10 cellular contexts compared by ENCODE assay signal in the genomic region with DNA sequence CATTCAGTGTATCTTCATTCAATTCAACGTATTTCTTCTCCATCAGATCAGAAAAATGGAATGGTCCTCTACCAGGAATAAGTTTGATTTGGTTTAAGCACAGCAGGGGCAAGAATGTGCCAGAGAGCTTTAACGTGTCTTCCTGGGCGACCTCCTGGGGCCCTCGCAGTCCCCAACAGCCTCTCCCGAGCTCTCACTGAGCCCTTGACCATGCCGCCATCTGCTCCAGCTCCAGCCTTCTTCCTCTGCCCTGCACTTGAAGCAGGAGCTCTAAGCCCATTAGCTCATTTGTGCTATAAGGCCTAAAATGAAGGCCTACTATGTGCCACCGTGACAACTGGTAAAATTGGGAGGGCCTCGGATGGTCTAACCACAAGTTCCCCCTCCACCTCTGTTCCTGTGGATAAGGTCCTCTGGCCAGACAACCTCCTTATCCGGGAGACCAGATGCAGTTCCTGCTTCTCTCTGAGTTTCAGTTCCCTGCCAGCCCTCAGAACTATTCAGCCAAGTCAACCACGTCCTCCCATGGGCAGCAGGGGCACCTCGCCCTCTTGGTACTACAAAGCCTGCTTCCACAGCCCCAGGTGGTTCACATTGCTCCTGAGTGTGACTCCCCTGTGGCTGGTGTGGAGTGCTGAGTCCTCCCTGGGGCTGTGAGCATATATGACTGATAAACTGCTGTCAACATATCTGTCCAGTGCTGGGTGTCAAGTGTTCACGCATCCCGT. TPM values are rescaled to one million over a fixed set of nuclear protein-coding genes. Genes with fewer than 3 reads are reported as not detected.
A peak's percentile ranks its signal among the peaks of the same experiment; 100 is the strongest.
DNase-seq lines count a peak whose midpoint lies in the region; ATAC-seq and TF ChIP-seq lines count a peak whose summit lies in the region.
"Had no signal": no experiment of that assay in that cellular context is flagged by ENCODE, and none has a peak within 500 bp of the region (broad histone marks: within the 10 kb centered on the region; RNA-seq: fewer than 3 reads in every experiment).

No MANE protein-coding gene starts in this region.

- intact Hi-C loops in mucosa of descending colon (cut with DNase I, micrococcal nuclease), result no loop called here

- H3K36me3 ChIP-seq in Karpas-422 (ENCODE audit: insufficient read depth, low read length) (no peaks in the 10 kb centered on the region), mucosa of descending colon (ENCODE audit: low read depth) (no peaks in the 10 kb centered on the region), gastroesophageal sphincter (no peaks in the 10 kb centered on the region)
- H3K36me3 ChIP-seq: ovary had no signal

- DNase-seq in GM12865 (ENCODE audit: low read depth) (peak; percentile 44), Karpas-422 (peak; percentile 93), UCSD-AML1 (lab: John Stamatoyannopoulos, UW; ENCODE audit: unreplicated experiment) (peak; percentile 79), mucosa of descending colon (peak in 1 of 3 donors; percentile 9), epidermal melanocyte (ENCODE audit: insufficient read length, low spot score) (no peak), NCI-H2196 treated with DMSO at 0.1 percent for 48 hours (lab: John Stamatoyannopoulos, UW; ENCODE audit: unreplicated experiment) (no peak)
- DNase-seq: NCI-H510A, ovary had no signal

- no peak for TF ChIP-seq EP300 in gastroesophageal sphincter (IDR thresholded peaks at IDR 0.05)

- WGBS in gastroesophageal sphincter (ENCODE audit: low coverage in 1 of 2), 2 donors, result 76 to 87% methylated on average over 6 to 8 of the region's 13 CpGs

- no peak overlapping the region for H2AFZ ChIP-seq in Karpas-422 (ENCODE audit: low read length)

- H3K79me2 ChIP-seq in Karpas-422 (ENCODE audit: low read length), result no peaks in the 10 kb centered on the region

- H3K4me3 ChIP-seq in GM12865 (ENCODE audit: low read depth, low read length) (no peak overlapping the region), Karpas-422 (ENCODE audit: low read length) (peak overlapping the region; percentile 55), mucosa of descending colon (no peak overlapping the region), gastroesophageal sphincter (no peak overlapping the region)
- H3K4me3 ChIP-seq: ovary had no signal

- TF ChIP-seq CTCF in GM12865 (IDR thresholded peaks at IDR 0.05; ENCODE audit: insufficient read depth, low read depth, low read length, missing control alignments) (no peak), mucosa of descending colon (IDR thresholded peaks at IDR 0.05) (no peak), gastroesophageal sphincter (IDR thresholded peaks at IDR 0.05) (no peak)

- TF ChIP-seq POLR2A in gastroesophageal sphincter (IDR thresholded peaks at IDR 0.05), result no peak

- no peaks in the 10 kb centered on the region for H3K27me3 ChIP-seq in Karpas-422 (ENCODE audit: low read length)
- H3K27me3 ChIP-seq in gastroesophageal sphincter, result no peaks in the 10 kb centered on the region
- H3K27me3 ChIP-seq: ovary had no signal

- H3K9ac ChIP-seq in Karpas-422 (ENCODE audit: low read length), result peak overlapping the region; percentile 74

- H3K27ac ChIP-seq in Karpas-422 (ENCODE audit: low read length) (peak overlapping the region; percentile 95), gastroesophageal sphincter (no peak overlapping the region)
- H3K27ac ChIP-seq: ovary had no signal

- no peaks in the 10 kb centered on the region for H3K9me2 ChIP-seq in Karpas-422 (replicated peaks; ENCODE audit: insufficient read depth, low read length)

- H3K9me3 ChIP-seq in Karpas-422 (ENCODE audit: low read length) (no peaks in the 10 kb centered on the region), mucosa of descending colon (no peaks in the 10 kb centered on the region), gastroesophageal sphincter (no peaks in the 10 kb centered on the region)
- H3K9me3 ChIP-seq: ovary had no signal

- ATAC-seq in mucosa of descending colon (peak; percentile 58), GM19467 (IDR thresholded peaks at IDR 0.05; ENCODE audit: unreplicated experiment) (no peak), gastroesophageal sphincter (no peak)

- H3K4me1 ChIP-seq in Karpas-422 (ENCODE audit: low read length) (peaks cover 85% of the 10 kb centered on the region), mucosa of descending colon (ENCODE audit: low read depth) (no peaks in the 10 kb centered on the region), gastroesophageal sphincter (peaks cover 0 to 7% (median 0%) of the 10 kb centered on the region in 3 donors)

- H3K4me2 ChIP-seq in Karpas-422 (ENCODE audit: low read depth, low read length, poor library complexity, severe bottlenecking), result peak overlapping the region; percentile 79

- H4K20me1 ChIP-seq in Karpas-422 (ENCODE audit: insufficient read depth, low read depth, low read length), result no peaks in the 10 kb centered on the region

RNA-seq across cellular contexts. Expression of a gene that starts 35.8 kb away (rescaled TPM):
- total RNA-seq in Karpas-422 (2014; rRNA removed; shearing (Covaris generic); ENCODE audit: low replicate concordance), result 20.5 and 57.4 TPM in 2 replicates
- total RNA-seq in mucosa of descending colon, result 10 to 100 TPM; 24.5 to 38.3 (median 26.8) TPM
- 10 to 100 TPM; 22.2 to 38.0 (median 23.2) TPM for total RNA-seq in gastroesophageal sphincter

Comparison
In these comparisons a context has a peak if more than half of its experiments do, and no peak if none do; other contexts are left out.
1. DNase-seq: peak in GM12865 (single experiment), Karpas-422 (single experiment) and UCSD-AML1 (single experiment); none in epidermal melanocyte (single experiment) and NCI-H2196 treated with DMSO at 0.1 percent for 48 hours (single experiment).